In genomic region chr5:178859625-178860521, GRCh38 we compare ENCODE assay signal across 8 cellular contexts. TPM values are rescaled to one million over a fixed set of nuclear protein-coding genes. Genes with fewer than 3 reads are reported as not detected.
DNase-seq lines count a peak whose midpoint lies in the region; ATAC-seq, FAIRE-seq and TF ChIP-seq lines count a peak whose summit lies in the region.

ZNF354B (plus strand) TSS chr5:178859953; CDS start chr5:178861048, 1,095 bp downstream.

- no peaks in the 10 kb centered on the region for H3K27me3 ChIP-seq in GM12878 (replicated peaks in 1 of 2; ENCODE audit: control insufficient read depth in 2 of 2, insufficient read depth in 2 of 2, low read length in 1 of 2)

- ATAC-seq in HG02970 (IDR thresholded peaks at IDR 0.05; ENCODE audit: low FRiP score, unreplicated experiment) (peak; percentile 99), GM12878 (peak; percentile 98)

- no peaks in the 10 kb centered on the region for H3K79me2 ChIP-seq in GM12878 (ENCODE audit: control insufficient read depth, insufficient read depth, low read length)

- no peaks in the 10 kb centered on the region for H3K4me1 ChIP-seq in GM12878 (ENCODE audit: control insufficient read depth, insufficient read depth, low read length)

- peak; percentile 87 for TF ChIP-seq POLR2A in GM12878 (IDR thresholded peaks at IDR 0.05; ENCODE audit: low read depth, low read length)

- FAIRE-seq in GM18507 (lab: Jason Lieb, UNC) (peak; percentile 88), GM12878 (lab: Jason Lieb, UNC) (peak; percentile 97)

- SMC1A ChIA-PET in GM12878 (lab: Charles Lee; ENCODE audit: uncharacterized antibody, unreplicated experiment): interaction anchor here (0.7 to 1.9 kb wide), 3 partner anchors 15 to 237 kb away, joined by 3 to 9 read pairs (median 3); partner anchors contain the start of gene ZNF354A

- TF ChIP-seq CTCF in GM12878 (IDR thresholded peaks at IDR 0.05 in 2 of 3, conservative IDR thresholded peaks at IDR 0.05 in 1 of 3; ENCODE audit: control insufficient read depth in 2 of 3, extremely low read depth in 1 of 3, insufficient read depth in 1 of 3, low read depth in 3 of 3, low read length in 3 of 3) (peak in 2 of 3 experiments; percentile 6 to 10; a peak in 1 of 6 replicates), retinal pigment epithelial cell (conservative IDR thresholded peaks at IDR 0.05; ENCODE audit: low read depth, low read length) (peak; percentile 16)

- WGBS in GM12878 (ENCODE audit: insufficient coverage, insufficient replicate concordance, low lambda C conversion rate, missing lambda C conversion rate): 2% methylated on average over 55 of the region's 86 CpGs

- peak within 1 kb of the TSS; percentile 17; the same call in 1 of the 2 replicates for H3K4me2 ChIP-seq in GM12878 (ENCODE audit: control insufficient read depth, insufficient read depth)

- no peak for TF ChIP-seq EP300 in GM12878 (IDR thresholded peaks at IDR 0.05; ENCODE audit: borderline replicate concordance in 1 of 2, control insufficient read depth in 1 of 2, low read depth in 2 of 2, low read length in 2 of 2)

- TF ChIP-seq RAD21 in GM12878 (IDR thresholded peaks at IDR 0.05; ENCODE audit: insufficient read depth, low read depth, low read length): no peak

- no peaks in the 10 kb centered on the region; the same call in 2 of the 3 replicates for H3K9me3 ChIP-seq in GM12878 (replicated peaks; ENCODE audit: control insufficient read depth, insufficient read depth, low read length)

- POLR2A ChIA-PET in GM12878 (lab: Charles Lee): interaction anchor here (1.2 kb wide), 1 partner anchor 129 kb away, joined by 5 read pairs; the partner anchor contains the start of gene ZNF354A

- CTCF ChIA-PET in GM12878 (lab: Yijun Ruan, JAX): interaction anchor here (0.5 to 1.8 kb wide), 4 partner anchors 21 to 634 kb away, joined by 3 to 13 read pairs (median 3); partner anchors contain the start of genes PHYKPL and ZNF354A

- DNase-seq in GM18507 (ENCODE audit: extremely low spot score, insufficient read length, low read depth) (peak; percentile 81), NCI-H2029 (lab: John Stamatoyannopoulos, UW) (peak; percentile 88), T1000 (lab: John Stamatoyannopoulos, UW) (peak; percentile 76), GM12878 (ENCODE audit: low read depth, low spot score) (peak; percentile 76), hypothalamus (lab: John Stamatoyannopoulos, UW) (peak; percentile 29 to 94 (median 84)), retinal pigment epithelial cell (ENCODE audit: low read depth) (peak; percentile 88)
- no peak for DNase-seq in NK-92 treated with Interleukin-12 subunit alpha and Interleukin-12 subunit beta, amount 100 ng/mL, for 24 hours (lab: John Stamatoyannopoulos, UW)

- H3K36me3 ChIP-seq in GM12878 (ENCODE audit: control insufficient read depth in 2 of 2, insufficient read depth in 2 of 2, low read length in 1 of 2): no peaks in the 10 kb centered on the region

- intact Hi-C loops in GM12878 (cut with micrococcal nuclease; ENCODE audit: unreplicated experiment): loop anchor here (1.0 to 10.0 kb wide), 2 partner anchors 130 to 235 kb away; partner anchors contain the start of genes CLK4 and ZNF354A

- 0 out of 2 replicates have a peak within 1 kb of the TSS, but pooled peaks have one; percentile 4 for H3K27ac ChIP-seq in GM12878 (ENCODE audit: control insufficient read depth, insufficient read depth)

- no TSS peak for BruUV-seq in GM12878 (replicated peaks; lab: Mats Ljungman, UMichigan)

- peak within 1 kb of the TSS; percentile 35 for H2AFZ ChIP-seq in GM12878 (ENCODE audit: control insufficient read depth, low read depth, low read length)

- no peaks in the 10 kb centered on the region for H4K20me1 ChIP-seq in GM12878 (ENCODE audit: control insufficient read depth, insufficient read depth)

- RAD21 ChIA-PET in GM12878 (lab: Charles Lee; ENCODE audit: unreplicated experiment): interaction anchor here (0.7 to 1.2 kb wide), 2 partner anchors 14 to 129 kb away, joined by 3 to 17 read pairs; partner anchors contain the start of gene ZNF354A

- peak within 1 kb of the TSS; percentile 73 for H3K4me3 ChIP-seq in GM12878
- peak within 1 kb of the TSS; percentile 58 for H3K4me3 ChIP-seq in retinal pigment epithelial cell (ENCODE audit: low read length)

- in situ Hi-C loops in GM12878 (cut with MboI): no loop called here

- H3K9ac ChIP-seq in GM12878 (ENCODE audit: control insufficient read depth, insufficient read depth, low read length): peak within 1 kb of the TSS; percentile 46; the same call in 1 of the 2 replicates

TF ChIP-seq in GM12878, 131 proteins besides CTCF, POLR2A, EP300 and RAD21 (continues in another document):
- TF ChIP-seq E4F1 (IDR thresholded peaks at IDR 0.05; ENCODE audit: borderline replicate concordance, partially characterized antibody) (no peak), FOXM1 (IDR thresholded peaks at IDR 0.05; ENCODE audit: low read depth, low read length) (no peak), ZBTB40 (IDR thresholded peaks at IDR 0.05; ENCODE audit: borderline replicate concordance) (peak; percentile 43; the same call in 1 of the 2 replicates), ZNF24 (IDR thresholded peaks at IDR 0.05) (0 out of 2 replicates have a peak, but pooled peaks have one; percentile 40), POU2F2 (IDR thresholded peaks at IDR 0.05; ENCODE audit: borderline replicate concordance, low read depth, low read length) (0 out of 3 replicates have a peak, but pooled peaks have one; percentile 29), IKZF1 (conservative IDR thresholded peaks at IDR 0.05) (peak; percentile 97)

RNA-seq across cellular contexts. Expression of gene ZNF354B, which starts in this region (rescaled TPM):
- 60.7 and 65.8 TPM in 2 replicates for total RNA-seq in GM12878 (2013; cell fraction: nucleolus; rRNA removed)
- total RNA-seq in GM12878 (2014; rRNA removed): 4.5 and 4.9 TPM in 2 replicates
- 5.2 and 5.6 TPM in 2 replicates for total RNA-seq in GM12878 (2014; rRNA removed; fragmentation: Illumina TruSeq; extraction: Trizol)
- 5.9 and 7.6 TPM in 2 replicates for total RNA-seq in GM12878 (2021)
- 1.7 TPM for polyA plus RNA-seq in GM12878 (2011; ENCODE audit: low read depth)
- 11.1 and 17.7 TPM in 2 replicates for polyA plus RNA-seq in GM12878 (2011; rRNA removed)
- 5.9 and 6.2 TPM in 2 replicates for polyA plus RNA-seq in GM12878 (2011; cell fraction: cytosol; rRNA removed)
- 21.0 and 23.6 TPM in 2 replicates for polyA plus RNA-seq in GM12878 (2011; cell fraction: nucleus; rRNA removed)
- polyA plus RNA-seq in GM12878 (2012): 3.2 and 4.1 TPM in 2 replicates
- polyA plus RNA-seq in GM12878 (2014; fragmentation: Illumina TruSeq; extraction: Trizol): 6.2 and 9.1 TPM in 2 replicates
- 1 to 10 TPM in 1 of 2 experiments, under 1 TPM in 1; 0.64 to 1.2 TPM for polyA plus RNA-seq in GM12878 (2014; fragmentation: Nextera tagmentation; extraction: Ambion mirVana)
- 5.8 and 6.8 TPM in 2 replicates for polyA plus RNA-seq in GM12878 (2014; rRNA removed)
- polyA plus RNA-seq in GM12878 (2016; fragmentation: Nextera tagmentation; extraction: Ambion mirVana): 1 to 10 TPM; 2.0 TPM
- polyA minus RNA-seq in GM12878 (2011; rRNA and poly(A)+ RNA removed): 4.8 and 5.7 TPM in 2 replicates
- polyA minus RNA-seq in GM12878 (2011; cell fraction: cytosol; rRNA and poly(A)+ RNA removed): 2.0 and 3.5 TPM in 2 replicates
- polyA minus RNA-seq in GM12878 (2011; cell fraction: nucleus; rRNA and poly(A)+ RNA removed): 7.6 and 17.0 TPM in 2 replicates
